ENCODE assay signal across 26 cellular contexts in the genomic region with DNA sequence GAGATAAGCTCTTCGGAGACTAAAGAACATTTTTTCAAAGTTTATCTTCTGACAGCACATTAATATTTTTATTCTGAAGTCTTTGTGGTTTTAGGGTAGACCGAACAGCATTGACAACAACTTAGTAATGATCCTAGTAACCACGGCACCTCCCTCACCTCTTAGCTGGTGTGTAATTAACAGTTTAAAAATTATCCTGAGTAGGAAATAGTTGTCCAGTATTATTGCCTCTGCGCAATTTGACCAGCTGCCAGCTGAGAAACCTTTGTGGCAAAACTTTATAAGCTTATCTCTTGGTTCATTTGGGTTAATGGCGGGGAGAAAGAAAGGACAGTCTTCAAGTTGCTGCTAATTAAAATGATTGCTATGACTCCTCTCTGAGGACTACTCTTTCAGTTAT.
A peak's percentile ranks its signal among the peaks of the same experiment; 100 is the strongest.
DNase-seq lines count a peak whose midpoint lies in the region; ATAC-seq and TF ChIP-seq lines count a peak whose summit lies in the region.
"Had no signal": no experiment of that assay in that cellular context is flagged by ENCODE, and none has a peak within 500 bp of the region (broad histone marks: within the 10 kb centered on the region; RNA-seq: fewer than 3 reads in every experiment).

No MANE protein-coding gene starts in this region.

- no peaks in the 10 kb centered on the region for H3K4me1 ChIP-seq in mammary epithelial cell (ENCODE audit: insufficient read depth, low read length)
- H3K4me1 ChIP-seq: HAP-1, upper lobe of right lung had no signal

- H3K4me1 Mint-ChIP-seq in MCF 10A (ENCODE audit: insufficient read depth, unreplicated experiment) (no peaks in the 10 kb centered on the region), type B pancreatic cell (ENCODE audit: unreplicated experiment) (no peaks in the 10 kb centered on the region), progenitor cell of endocrine pancreas (ENCODE audit: low read depth) (no peaks in the 10 kb centered on the region)
- H3K4me1 Mint-ChIP-seq: activated CD8-positive, alpha-beta memory T cell treated with anti-CD3 and anti-CD28 coated beads, Interleukin-2, amount 10 ng/mL, durations not matched to agents 7 days and 5 days; activated naive CD4-positive, alpha-beta T cell treated with anti-CD3 and anti-CD28 coated beads, Interleukin-2, amount 10 ng/mL, durations not matched to agents 7 days and 5 days had no signal

- dilution Hi-C loops in mammary epithelial cell (cut with HindIII; ENCODE audit: low sequenced_read_pairs), result no loop called here

- TF ChIP-seq CTCF in mammary epithelial cell (conservative IDR thresholded peaks at IDR 0.05 in 1 of 2, IDR thresholded peaks at IDR 0.05 in 1 of 2; ENCODE audit: extremely low read depth in 1 of 2, insufficient read depth in 1 of 2, low read depth in 1 of 2, low read length in 2 of 2), result no peak
- no peak for TF ChIP-seq CTCF in MCF 10A (IDR thresholded peaks at IDR 0.05; ENCODE audit: unreplicated experiment)
- TF ChIP-seq CTCF in type B pancreatic cell (conservative IDR thresholded peaks at IDR 0.05), result no peak
- TF ChIP-seq CTCF in progenitor cell of endocrine pancreas (IDR thresholded peaks at IDR 0.05; ENCODE audit: unreplicated experiment), result no peak

- H3K36me3 Mint-ChIP-seq in MCF 10A (ENCODE audit: insufficient read depth, unreplicated experiment) (no peaks in the 10 kb centered on the region), type B pancreatic cell (no peaks in the 10 kb centered on the region), progenitor cell of endocrine pancreas (ENCODE audit: insufficient read depth) (no peaks in the 10 kb centered on the region)
- H3K36me3 Mint-ChIP-seq: activated CD8-positive, alpha-beta memory T cell treated with anti-CD3 and anti-CD28 coated beads, Interleukin-2, amount 10 ng/mL, durations not matched to agents 7 days and 5 days; activated naive CD4-positive, alpha-beta T cell treated with anti-CD3 and anti-CD28 coated beads, Interleukin-2, amount 10 ng/mL, durations not matched to agents 7 days and 5 days had no signal

- H3K36me3 ChIP-seq in mammary epithelial cell (ENCODE audit: insufficient read depth, low read length), result no peaks in the 10 kb centered on the region
- H3K36me3 ChIP-seq: HAP-1, upper lobe of right lung had no signal

- no peak overlapping the region for H2AFZ ChIP-seq in mammary epithelial cell (ENCODE audit: low read depth, low read length)

- no peak overlapping the region for H3K4me2 ChIP-seq in mammary epithelial cell (ENCODE audit: insufficient read depth, low read depth, low read length)

- no peaks in the 10 kb centered on the region for H3K79me2 ChIP-seq in mammary epithelial cell (ENCODE audit: insufficient read depth, low read length)

- BruUV-seq in mammary epithelial cell (replicated peaks; lab: Mats Ljungman, UMichigan), result no TSS peak
- no TSS peak for BruUV-seq in MCF 10A (replicated peaks; lab: Mats Ljungman, UMichigan)

- no peak overlapping the region for H3K9ac ChIP-seq in mammary epithelial cell (ENCODE audit: insufficient read depth, low read length)

- H3K27me3 ChIP-seq in mammary epithelial cell (ENCODE audit: insufficient read depth, low read length), result no peaks in the 10 kb centered on the region
- H3K27me3 ChIP-seq: upper lobe of right lung had no signal

- H3K9me3 ChIP-seq in mammary epithelial cell (replicated peaks; ENCODE audit: insufficient read depth, low read length), result no peaks in the 10 kb centered on the region
- H3K9me3 ChIP-seq: HAP-1, upper lobe of right lung had no signal

- CTCF ChIA-PET in mammary epithelial cell (lab: Charles Lee; ENCODE audit: low non-redundant PET), result no interaction called here
- CTCF ChIA-PET in MCF 10A (lab: Yijun Ruan, JAX), result no interaction called here

- POLR2A ChIA-PET in MCF 10A (lab: Yijun Ruan, JAX), result no interaction called here

- H3K27ac Mint-ChIP-seq in MCF 10A (ENCODE audit: low read depth, unreplicated experiment), result no peak overlapping the region
- no peak overlapping the region for H3K27ac Mint-ChIP-seq in type B pancreatic cell
- H3K27ac Mint-ChIP-seq in progenitor cell of endocrine pancreas, result no peak overlapping the region
- H3K27ac Mint-ChIP-seq: activated CD8-positive, alpha-beta memory T cell treated with anti-CD3 and anti-CD28 coated beads, Interleukin-2, amount 10 ng/mL, durations not matched to agents 7 days and 5 days; activated naive CD4-positive, alpha-beta T cell treated with anti-CD3 and anti-CD28 coated beads, Interleukin-2, amount 10 ng/mL, durations not matched to agents 7 days and 5 days; activated T-helper 1 cell treated with anti-CD3 and anti-CD28 coated beads, Interleukin-12 subunit alpha, Interleukin-12 subunit beta, Interleukin-2, Interleukin-4 antibody, amounts not matched to agents 30 ng/mL and 10 ng/mL and 1 ng/mL, durations not matched to agents 14 hours and 24 hours and 36 hours; endodermal cell; T-helper 2 cell treated with Interferon-gamma antibody and Interleukin-4, amounts not matched to agents 5 μg/mL and 100 μg/mL, for 36 hours had no signal

- ATAC-seq in GM19023 (IDR thresholded peaks at IDR 0.05; ENCODE audit: unreplicated experiment), result no peak
- no peak for ATAC-seq in esophagus mucosa
- ATAC-seq: activated CD8-positive, alpha-beta memory T cell treated with anti-CD3 and anti-CD28 coated beads, Interleukin-2, amount 10 ng/mL, durations not matched to agents 7 days and 5 days; SK-N-SH treated with all-trans-retinoic acid at 6 μM for 48 hours; upper lobe of right lung had no signal

- intact Hi-C loops in mammary epithelial cell (cut with micrococcal nuclease) (no loop called here), MCF 10A (cut with micrococcal nuclease) (no loop called here)

- H3K27ac ChIP-seq in mammary epithelial cell (ENCODE audit: insufficient read depth, low read depth, low read length), result no peak overlapping the region
- H3K27ac ChIP-seq: upper lobe of right lung had no signal

- no peaks in the 10 kb centered on the region for H4K20me1 ChIP-seq in mammary epithelial cell (ENCODE audit: insufficient read depth, low read length)

- WGBS in mammary epithelial cell (ENCODE audit: low coverage, missing lambda C conversion rate), result 50% methylated on average over 5 of the region's 5 CpGs

- no peak overlapping the region for H3K4me3 Mint-ChIP-seq in MCF 10A (ENCODE audit: unreplicated experiment)
- no peak overlapping the region for H3K4me3 Mint-ChIP-seq in type B pancreatic cell
- H3K4me3 Mint-ChIP-seq in progenitor cell of endocrine pancreas (ENCODE audit: low read depth), result no peak overlapping the region
- H3K4me3 Mint-ChIP-seq: activated CD8-positive, alpha-beta memory T cell treated with anti-CD3 and anti-CD28 coated beads, Interleukin-2, amount 10 ng/mL, durations not matched to agents 7 days and 5 days; activated naive CD4-positive, alpha-beta T cell treated with anti-CD3 and anti-CD28 coated beads, Interleukin-2, amount 10 ng/mL, durations not matched to agents 7 days and 5 days; activated T-helper 1 cell treated with anti-CD3 and anti-CD28 coated beads, Interleukin-12 subunit alpha, Interleukin-12 subunit beta, Interleukin-2, Interleukin-4 antibody, amounts not matched to agents 30 ng/mL and 10 ng/mL and 1 ng/mL, durations not matched to agents 14 hours and 24 hours and 36 hours; endodermal cell; T-helper 2 cell treated with Interferon-gamma antibody and Interleukin-4, amounts not matched to agents 5 μg/mL and 100 μg/mL, for 36 hours had no signal

- no peak overlapping the region for H3K4me3 ChIP-seq in mammary epithelial cell (replicated peaks in 1 of 3; ENCODE audit: insufficient read depth in 1 of 3, low read depth in 2 of 3, low read length in 3 of 3)
- H3K4me3 ChIP-seq: HAP-1, lung, upper lobe of right lung had no signal

- H3K9me3 Mint-ChIP-seq in MCF 10A (ENCODE audit: unreplicated experiment) (no peaks in the 10 kb centered on the region), type B pancreatic cell (no peaks in the 10 kb centered on the region), progenitor cell of endocrine pancreas (ENCODE audit: low read depth) (peaks cover 11% of the 10 kb centered on the region)
- H3K9me3 Mint-ChIP-seq: activated naive CD4-positive, alpha-beta T cell treated with anti-CD3 and anti-CD28 coated beads, Interleukin-2, amount 10 ng/mL, durations not matched to agents 7 days and 5 days; activated T-helper 1 cell treated with anti-CD3 and anti-CD28 coated beads, Interleukin-12 subunit alpha, Interleukin-12 subunit beta, Interleukin-2, Interleukin-4 antibody, amounts not matched to agents 30 ng/mL and 10 ng/mL and 1 ng/mL, durations not matched to agents 14 hours and 24 hours and 36 hours; T-helper 2 cell treated with Interferon-gamma antibody and Interleukin-4, amounts not matched to agents 5 μg/mL and 100 μg/mL, for 36 hours had no signal

- in situ Hi-C loops in mammary epithelial cell (cut with MboI; ENCODE audit: low sequenced_read_pairs in 2 of 2), result no loop called here

- DNase-seq in mammary epithelial cell, result peak; percentile 11
- no peak for DNase-seq in MCF 10A (ENCODE audit: unreplicated experiment)
- DNase-seq in NCI-H69 (lab: John Stamatoyannopoulos, UW), result peak; percentile 58
- peak; percentile 41 for DNase-seq in glomerular visceral epithelial cell (ENCODE audit: extremely low spot score)
- DNase-seq in type B pancreatic cell (ENCODE audit: extremely low spot score, unreplicated experiment), result no peak
- DNase-seq in progenitor cell of endocrine pancreas (ENCODE audit: low spot score, unreplicated experiment), result no peak
- DNase-seq: activated CD4-positive, alpha-beta T cell treated with anti-CD3 and anti-CD28 coated beads, Interleukin-2, amount 50 U/mL, for 1 hour; activated CD8-positive, alpha-beta memory T cell treated with anti-CD3 and anti-CD28 coated beads, Interleukin-2, amount 10 ng/mL, durations not matched to agents 7 days and 5 days; activated naive CD4-positive, alpha-beta T cell treated with anti-CD3 and anti-CD28 coated beads, Interleukin-2, amount 10 ng/mL, durations not matched to agents 7 days and 5 days; amygdala; cortex of kidney; endodermal cell; MV-4-11; NCI-H2081 treated with DMSO at 0.1 percent for 48 hours; NCI-H526 treated with DMSO at 0.1 percent for 48 hours; small intestine; stimulated activated CD4-positive, alpha-beta T cell treated with anti-CD3 and anti-CD28 coated beads, Interleukin-1b, Interleukin-23, amount 100 ng/mL, for 48 hours; substantia nigra; upper lobe of right lung had no signal

- peaks cover 26% of the 10 kb centered on the region for H3K27me3 Mint-ChIP-seq in MCF 10A (ENCODE audit: insufficient read depth, unreplicated experiment)
- no peaks in the 10 kb centered on the region for H3K27me3 Mint-ChIP-seq in type B pancreatic cell
- no peaks in the 10 kb centered on the region for H3K27me3 Mint-ChIP-seq in progenitor cell of endocrine pancreas
- H3K27me3 Mint-ChIP-seq: activated CD8-positive, alpha-beta memory T cell treated with anti-CD3 and anti-CD28 coated beads, Interleukin-2, amount 10 ng/mL, durations not matched to agents 7 days and 5 days; activated naive CD4-positive, alpha-beta T cell treated with anti-CD3 and anti-CD28 coated beads, Interleukin-2, amount 10 ng/mL, durations not matched to agents 7 days and 5 days had no signal

Comparison
In these comparisons a context has a peak if more than half of its experiments do, and no peak if none do; other contexts are left out.
1. DNase-seq: peak in mammary epithelial cell (single experiment), NCI-H69 (single experiment) and glomerular visceral epithelial cell (single experiment); none in MCF 10A (single experiment), type B pancreatic cell (single experiment) and progenitor cell of endocrine pancreas (single experiment).